8 cellular contexts compared by ENCODE assay signal in the genomic region with DNA sequence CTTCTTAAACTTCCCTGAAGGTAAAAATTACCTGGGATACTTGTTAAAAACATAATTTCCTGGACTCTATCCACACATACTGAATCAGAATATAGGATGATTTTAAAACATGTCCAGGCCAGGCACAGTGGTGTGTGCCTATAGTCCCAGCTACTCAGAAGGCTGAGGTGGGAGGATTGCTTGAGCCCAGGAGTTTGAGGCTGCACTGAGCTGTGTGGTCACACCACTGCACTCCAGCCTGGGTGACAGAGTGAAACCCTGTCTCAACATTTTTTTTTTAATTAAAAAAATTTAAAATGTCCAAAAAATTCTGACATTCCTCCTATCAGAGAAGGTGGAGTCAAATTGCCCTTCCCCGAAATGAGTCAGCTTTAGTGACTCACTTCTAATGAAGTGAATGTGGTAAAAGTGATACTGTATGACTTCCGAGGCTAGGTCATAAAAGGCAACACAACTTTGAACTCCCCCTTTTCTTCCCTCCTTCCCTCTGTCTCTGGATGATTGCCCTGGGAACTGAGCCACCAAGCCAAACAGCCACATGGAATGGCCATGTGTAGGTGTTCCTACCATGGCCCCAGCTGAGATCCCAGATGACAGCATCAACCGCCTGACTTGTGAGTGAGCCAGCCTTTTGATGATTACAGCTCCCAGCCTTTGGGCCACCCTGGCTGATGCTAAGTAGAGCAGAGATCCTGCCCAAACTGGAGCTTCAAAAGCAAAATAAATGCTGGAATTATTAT. TPM values are rescaled to one million over a fixed set of nuclear protein-coding genes. Genes with fewer than 3 reads are reported as not detected.
DNase-seq lines count a peak whose midpoint lies in the region; ATAC-seq and TF ChIP-seq lines count a peak whose summit lies in the region.

No MANE protein-coding gene starts in this region.

- H3K36me3 ChIP-seq in naive thymus-derived CD4-positive, alpha-beta T cell (ENCODE audit: control insufficient read depth in 2 of 3, insufficient read depth in 3 of 3, low read length in 3 of 3), result no peaks in the 10 kb centered on the region

- H3K36me3 Mint-ChIP-seq in naive thymus-derived CD4-positive, alpha-beta T cell, result peaks cover 2 to 40% (median 19%) of the 10 kb centered on the region in 5 donors
- H3K36me3 Mint-ChIP-seq in endothelial cell (ENCODE audit: low read depth, unreplicated experiment), result no peaks in the 10 kb centered on the region

- peak overlapping the region in 1 of 10 donors; percentile 77 for H3K4me3 Mint-ChIP-seq in naive thymus-derived CD4-positive, alpha-beta T cell
- no peak overlapping the region for H3K4me3 Mint-ChIP-seq in endothelial cell (ENCODE audit: unreplicated experiment)

- peak; percentile 34 for ATAC-seq in naive thymus-derived CD4-positive, alpha-beta T cell

- peaks cover 0 to 29% (median 3%) of the 10 kb centered on the region in 7 donors for H3K4me1 Mint-ChIP-seq in naive thymus-derived CD4-positive, alpha-beta T cell
- no peaks in the 10 kb centered on the region for H3K4me1 Mint-ChIP-seq in endothelial cell (ENCODE audit: unreplicated experiment)

- CTCF ChIA-PET in RWPE1 (lab: Yijun Ruan, JAX), result interaction anchor here (0.6 to 0.9 kb wide), 4 partner anchors 25 to 1927 kb away, joined by 3 to 6 read pairs (median 4); no protein-coding TSS in a partner anchor
- CTCF ChIA-PET in naive thymus-derived CD4-positive, alpha-beta T cell (lab: Charles Lee), result no interaction called here

- TF ChIP-seq CTCF in RWPE1 (conservative IDR thresholded peaks at IDR 0.05; ENCODE audit: low read depth) (no peak), endothelial cell (IDR thresholded peaks at IDR 0.05; ENCODE audit: unreplicated experiment) (no peak)

- intact Hi-C loops in naive thymus-derived CD4-positive, alpha-beta T cell (cut with micrococcal nuclease), result no loop called here

- POLR2A ChIA-PET in RWPE1 (lab: Yijun Ruan, JAX; ENCODE audit: low non-redundant PET), result interaction anchor here (0.7 to 1.3 kb wide), 2 partner anchors 27 to 36 kb away, joined by 3 read pairs; partner anchors contain the start of gene LIMA1
- POLR2A ChIA-PET in naive thymus-derived CD4-positive, alpha-beta T cell (lab: Charles Lee), result no interaction called here

- DNase-seq in AG20443 (ENCODE audit: low spot score), result peak; percentile 93
- peak; percentile 31 for DNase-seq in GOT3 (lab: John Stamatoyannopoulos, UW)
- DNase-seq in RWPE1 (ENCODE audit: low spot score), result peak; percentile 86
- DNase-seq in dermis blood vessel endothelial cell, result peak; percentile 29
- peak in 1 of 9 donors; percentile 44 for DNase-seq in naive thymus-derived CD4-positive, alpha-beta T cell
- no peak for DNase-seq in DMS79 treated with DMSO at 0.1 percent for 48 hours (lab: John Stamatoyannopoulos, UW)
- DNase-seq in DMS114 treated with DMSO at 0.1 percent for 48 hours (lab: John Stamatoyannopoulos, UW; ENCODE audit: unreplicated experiment), result no peak
- no peak for DNase-seq in endothelial cell (ENCODE audit: low spot score)

- H3K27me3 Mint-ChIP-seq in naive thymus-derived CD4-positive, alpha-beta T cell, result no peaks in the 10 kb centered on the region
- H3K27me3 Mint-ChIP-seq in endothelial cell (ENCODE audit: unreplicated experiment), result peaks cover 1% of the 10 kb centered on the region

- peak overlapping the region; percentile 94 for H3K27ac ChIP-seq in RWPE1
- no peak overlapping the region for H3K27ac ChIP-seq in naive thymus-derived CD4-positive, alpha-beta T cell (ENCODE audit: low read depth, low read length)

- no peaks in the 10 kb centered on the region for H3K27me3 ChIP-seq in naive thymus-derived CD4-positive, alpha-beta T cell (ENCODE audit: control insufficient read depth in 2 of 2, insufficient read depth in 2 of 2, low read length in 2 of 2)

- H3K9me3 ChIP-seq in naive thymus-derived CD4-positive, alpha-beta T cell (ENCODE audit: control insufficient read depth in 2 of 3, low read length in 3 of 3), result no peaks in the 10 kb centered on the region

- no peak overlapping the region for H3K4me3 ChIP-seq in naive thymus-derived CD4-positive, alpha-beta T cell (ENCODE audit: low read length)

- no peaks in the 10 kb centered on the region for H3K9me3 Mint-ChIP-seq in naive thymus-derived CD4-positive, alpha-beta T cell
- no peaks in the 10 kb centered on the region for H3K9me3 Mint-ChIP-seq in endothelial cell (ENCODE audit: unreplicated experiment)

- no peaks in the 10 kb centered on the region for H3K4me1 ChIP-seq in naive thymus-derived CD4-positive, alpha-beta T cell (ENCODE audit: control insufficient read depth in 2 of 2, insufficient read depth in 2 of 2, low read length in 2 of 2)

- H3K27ac Mint-ChIP-seq in naive thymus-derived CD4-positive, alpha-beta T cell, result peak overlapping the region in 1 of 9 donors; percentile 76
- no peak overlapping the region for H3K27ac Mint-ChIP-seq in endothelial cell (ENCODE audit: unreplicated experiment)

RNA-seq across cellular contexts. Expression of gene LIMA1, which starts 36.3 kb away (rescaled TPM):
- total RNA-seq in dermis blood vessel endothelial cell, result 30.8 and 69.7 TPM in 2 replicates
- 10 to 100 TPM in 4 of 5 experiments, 1 to 10 TPM in 1; 9.8 to 33.6 (median 11.2) TPM for total RNA-seq in naive thymus-derived CD4-positive, alpha-beta T cell
- 10 to 100 TPM in 1 of 2 donors, 1 to 10 TPM in 1; 5.4 to 11.6 TPM for polyA plus RNA-seq in naive thymus-derived CD4-positive, alpha-beta T cell
- 14.3 TPM for total RNA-seq in endothelial cell (ENCODE audit: unreplicated experiment)

Comparison
In these comparisons a context has a peak if more than half of its experiments do, and no peak if none do; other contexts are left out.
1. DNase-seq: peak in AG20443 (single experiment), GOT3 (single experiment), RWPE1 (single experiment) and dermis blood vessel endothelial cell (single experiment); none in DMS79 treated with DMSO at 0.1 percent for 48 hours (single experiment), DMS114 treated with DMSO at 0.1 percent for 48 hours (single experiment) and endothelial cell (single experiment).